In the genomic region with DNA sequence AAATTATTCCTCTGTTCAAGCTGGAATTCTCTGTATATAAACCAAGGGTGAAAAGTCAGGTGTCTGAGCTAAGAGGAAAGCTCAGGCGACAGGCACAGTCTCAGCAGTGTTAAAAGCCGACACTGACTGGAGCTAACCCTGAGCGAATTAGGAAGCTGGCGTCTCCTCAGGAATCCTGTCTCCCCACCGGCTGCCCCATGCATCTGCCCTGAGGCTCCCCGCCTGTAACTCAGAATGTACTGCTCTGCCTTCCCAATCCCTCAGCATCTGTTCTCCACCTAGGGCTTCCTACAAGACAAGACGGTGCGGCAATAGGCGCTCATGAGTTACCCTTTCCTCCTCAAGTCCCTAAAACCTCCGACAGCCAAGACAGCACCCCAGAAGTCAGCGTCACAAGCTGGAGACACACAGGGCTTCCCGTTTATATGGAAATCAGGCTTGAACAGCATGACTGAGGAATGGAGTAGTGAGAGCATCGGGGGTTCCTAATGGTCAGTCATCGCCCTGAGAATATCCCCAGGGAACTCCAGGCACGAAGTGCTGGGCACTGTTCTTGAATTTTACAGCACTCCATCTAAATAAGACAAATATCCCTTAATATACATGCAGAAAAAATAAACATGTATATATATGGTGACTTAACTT, we compare ENCODE assay signal across 1 cellular context.
TF ChIP-seq lines count a peak whose summit lies in the region.

No MANE protein-coding gene starts in this region.

TF ChIP-seq in endothelial cell of umbilical vein, 7 proteins besides CTCF, POLR2A, EP300 and RAD21:
- TF ChIP-seq GATA2 (IDR thresholded peaks at IDR 0.05; ENCODE audit: insufficient read depth, insufficient read length, low read depth, low read length): no peak
- no peak for TF ChIP-seq EZH2 (IDR thresholded peaks at IDR 0.05; ENCODE audit: borderline replicate concordance, low read depth, low read length, severe bottlenecking)
- no peak for TF ChIP-seq MYC (IDR thresholded peaks at IDR 0.05; ENCODE audit: low read depth, low read length)
- TF ChIP-seq, protein P1, sequence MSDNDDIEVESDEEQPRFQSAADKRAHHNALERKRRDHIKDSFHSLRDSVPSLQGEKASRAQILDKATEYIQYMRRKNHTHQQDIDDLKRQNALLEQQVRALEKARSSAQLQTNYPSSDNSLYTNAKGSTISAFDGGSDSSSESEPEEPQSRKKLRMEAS (IDR thresholded peaks at IDR 0.05; ENCODE audit: insufficient read depth, insufficient read length): no peak
- TF ChIP-seq POLR2AphosphoS5 (IDR thresholded peaks at IDR 0.05; ENCODE audit: insufficient read depth, low read depth, low read length): no peak
- TF ChIP-seq JUN (IDR thresholded peaks at IDR 0.05; ENCODE audit: borderline replicate concordance, insufficient read depth, insufficient read length, low read depth): no peak
- TF ChIP-seq FOS (IDR thresholded peaks at IDR 0.05; ENCODE audit: borderline replicate concordance, insufficient read depth, low read length): no peak
